ENCODE assay signal across 1 cellular context in the genomic region with DNA sequence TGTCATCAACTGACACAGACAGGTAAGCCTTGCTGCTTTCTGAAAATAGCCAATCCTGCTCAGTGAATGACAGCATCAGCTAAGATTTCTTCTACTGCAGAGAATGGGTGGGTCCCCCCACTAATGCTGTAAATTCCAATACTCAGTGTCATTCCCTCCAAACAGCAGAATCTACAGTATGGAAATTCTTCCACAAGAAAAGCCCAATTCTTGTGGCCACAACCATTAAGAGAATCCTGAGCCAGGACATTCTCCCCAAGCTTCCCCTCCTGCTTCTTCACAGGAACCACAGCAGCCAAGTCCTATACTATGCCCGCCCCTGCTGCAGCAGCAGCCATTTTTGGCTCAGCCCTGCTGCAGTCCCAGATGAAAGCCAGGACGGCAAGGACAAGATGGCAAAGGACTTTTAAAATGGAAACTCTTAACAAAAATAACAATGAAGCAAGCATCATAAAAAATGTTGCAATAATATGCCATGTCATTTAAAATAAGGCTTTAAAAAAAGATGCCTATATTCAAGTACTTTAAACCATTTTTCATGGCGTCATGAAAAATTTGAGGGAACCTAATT.
A peak's percentile ranks its signal among the peaks of the same experiment; 100 is the strongest.
TF ChIP-seq lines count a peak whose summit lies in the region.

No MANE protein-coding gene starts in this region.

TF ChIP-seq in IMR-90, 13 proteins besides CTCF, POLR2A, EP300 and RAD21 (continued from another document):
- TF ChIP-seq, protein P1, sequence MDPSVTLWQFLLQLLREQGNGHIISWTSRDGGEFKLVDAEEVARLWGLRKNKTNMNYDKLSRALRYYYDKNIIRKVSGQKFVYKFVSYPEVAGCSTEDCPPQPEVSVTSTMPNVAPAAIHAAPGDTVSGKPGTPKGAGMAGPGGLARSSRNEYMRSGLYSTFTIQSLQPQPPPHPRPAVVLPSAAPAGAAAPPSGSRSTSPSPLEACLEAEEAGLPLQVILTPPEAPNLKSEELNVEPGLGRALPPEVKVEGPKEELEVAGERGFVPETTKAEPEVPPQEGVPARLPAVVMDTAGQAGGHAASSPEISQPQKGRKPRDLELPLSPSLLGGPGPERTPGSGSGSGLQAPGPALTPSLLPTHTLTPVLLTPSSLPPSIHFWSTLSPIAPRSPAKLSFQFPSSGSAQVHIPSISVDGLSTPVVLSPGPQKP (IDR thresholded peaks at IDR 0.05; ENCODE audit: borderline replicate concordance, low read depth, low read length): no peak
- TF ChIP-seq FOS (IDR thresholded peaks at IDR 0.05; ENCODE audit: low read depth, low read length): peak; percentile 35; the same call in 1 of the 2 replicates
- TF ChIP-seq RCOR1 (IDR thresholded peaks at IDR 0.05; ENCODE audit: insufficient replicate concordance, low read length): no peak
- peak; percentile 50; the same call in 1 of the 2 replicates for TF ChIP-seq MAFK (IDR thresholded peaks at IDR 0.05; ENCODE audit: low read depth, low read length)
- peak; percentile 82 for TF ChIP-seq CEBPB (IDR thresholded peaks at IDR 0.05; ENCODE audit: low read depth, low read length)
- no peak for TF ChIP-seq SMC3 (IDR thresholded peaks at IDR 0.05; ENCODE audit: low read depth, low read length)
- TF ChIP-seq, protein P2, sequence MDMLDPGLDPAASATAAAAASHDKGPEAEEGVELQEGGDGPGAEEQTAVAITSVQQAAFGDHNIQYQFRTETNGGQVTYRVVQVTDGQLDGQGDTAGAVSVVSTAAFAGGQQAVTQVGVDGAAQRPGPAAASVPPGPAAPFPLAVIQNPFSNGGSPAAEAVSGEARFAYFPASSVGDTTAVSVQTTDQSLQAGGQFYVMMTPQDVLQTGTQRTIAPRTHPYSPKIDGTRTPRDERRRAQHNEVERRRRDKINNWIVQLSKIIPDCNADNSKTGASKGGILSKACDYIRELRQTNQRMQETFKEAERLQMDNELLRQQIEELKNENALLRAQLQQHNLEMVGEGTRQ (IDR thresholded peaks at IDR 0.05; ENCODE audit: low read depth, low read length): no peak
- TF ChIP-seq CHD1 (IDR thresholded peaks at IDR 0.05; ENCODE audit: low read depth, low read length): no peak
- no peak for TF ChIP-seq RFX5 (IDR thresholded peaks at IDR 0.05; ENCODE audit: low read depth, low read length)
TF ChIP-seq in IMR-90: peak in this region for 3.
